32 cellular contexts compared by ENCODE assay signal in genomic region chr17:34566873-34567272, GRCh38. TPM values are rescaled to one million over a fixed set of nuclear protein-coding genes. Genes with fewer than 3 reads are reported as not detected.
"Had no signal": no experiment of that assay in that cellular context is flagged by ENCODE, and none has a peak within 500 bp of the region (broad histone marks: within the 10 kb centered on the region; RNA-seq: fewer than 3 reads in every experiment).

No MANE protein-coding gene starts in this region.

- ATAC-seq: activated CD8-positive, alpha-beta T cell treated with anti-CD3 and anti-CD28 coated beads for 36 hours; activated naive CD4-positive, alpha-beta T cell treated with anti-CD3 and anti-CD28 coated beads, Interleukin-2, amount 50 U/mL, for 72 hours; activated T-cell treated with anti-CD3 and anti-CD28 coated beads, Interleukin-2, amount 50 U/mL, for 4 hours; activated T-cell treated with anti-CD3 and anti-CD28 coated beads, Interleukin-2, amount 50 U/mL, for 72 hours; activated T-helper 17 cell treated with anti-CD3 and anti-CD28 coated beads, Interleukin-2, amount 50 U/mL, for 72 hours; body of pancreas had no signal

- H3K27me3 ChIP-seq: body of pancreas, brain microvascular endothelial cell had no signal

- H3K4me1 ChIP-seq: body of pancreas, breast epithelium had no signal

- H3K9me3 ChIP-seq: adrenal gland, body of pancreas, breast epithelium had no signal

- H3K4me3 ChIP-seq: adrenal gland, body of pancreas, breast epithelium had no signal

- H3K27ac ChIP-seq: adrenal gland, body of pancreas, brain microvascular endothelial cell, breast epithelium, VCaP had no signal

- DNase-seq: activated B cell treated with CpG ODN at 0.5 μM for 24 hours; activated CD4-positive, alpha-beta memory T cell treated with anti-CD3 and anti-CD28 coated beads for 36 hours; activated CD4-positive, alpha-beta T cell treated with anti-CD3 and anti-CD28 coated beads for 4 hours; activated CD4-positive, alpha-beta T cell treated with anti-CD3 and anti-CD28 coated beads, Interleukin-2, amount 10 ng/mL, durations not matched to agents 24 days and 14 days; activated CD4-positive, alpha-beta T cell treated with anti-CD3 and anti-CD28 coated beads, Interleukin-2, amount 50 U/mL, for 1 hour; activated CD4-positive, alpha-beta T cell treated with anti-CD3 and anti-CD28 coated beads, Interleukin-2, amount 50 U/mL, for 4 hours; activated CD4-positive, CD25-positive, alpha-beta regulatory T cell treated with anti-CD3 and anti-CD28 coated beads, Interleukin-2, amount 50 U/mL, for 72 hours; activated CD8-positive, alpha-beta memory T cell treated with anti-CD3 and anti-CD28 coated beads, Interleukin-2, amount 50 U/mL, for 4 hours; activated CD8-positive, alpha-beta T cell treated with anti-CD3 and anti-CD28 coated beads for 36 hours; activated gamma-delta T cell treated with Interleukin-2 at 50 U/mL for 16 hours; activated naive CD4-positive, alpha-beta T cell; activated naive CD4-positive, alpha-beta T cell treated with anti-CD3 and anti-CD28 coated beads for 36 hours; activated naive CD4-positive, alpha-beta T cell treated with anti-CD3 and anti-CD28 coated beads, Interleukin-2, amount 50 U/mL, for 16 hours; activated naive CD8-positive, alpha-beta T cell treated with anti-CD3 and anti-CD28 coated beads for 36 hours; activated T-cell treated with anti-CD3 and anti-CD28 coated beads for 4 hours; activated T-cell treated with anti-CD3 and anti-CD28 coated beads, Interleukin-2, amount 50 U/mL, for 1 hour; activated T-cell treated with anti-CD3 and anti-CD28 coated beads, Interleukin-2, amount 50 U/mL, for 4 hours; activated T-cell treated with anti-CD3 and anti-CD28 coated beads, Interleukin-2, amount 50 U/mL, for 72 hours; amniotic stem cell; aorta; body of pancreas; brain microvascular endothelial cell; central memory CD4-positive, alpha-beta T cell; T-helper 1 cell; T-helper 2 cell; T-helper 9 cell had no signal

- H3K36me3 ChIP-seq: adrenal gland, brain microvascular endothelial cell, breast epithelium had no signal

RNA-seq across cellular contexts. Expression of gene TMEM132E, which starts 12.5 kb away (rescaled TPM):
- total RNA-seq: activated B cell treated with CpG ODN at 0.5 μM for 24 hours; activated CD4-positive, alpha-beta memory T cell treated with anti-CD3 and anti-CD28 coated beads for 36 hours; activated CD4-positive, alpha-beta T cell treated with anti-CD3 and anti-CD28 coated beads, Interleukin-2, amount 10 ng/mL, durations not matched to agents 24 days and 14 days; activated naive CD4-positive, alpha-beta T cell treated with anti-CD3 and anti-CD28 coated beads for 36 hours; activated naive CD4-positive, alpha-beta T cell treated with anti-CD3 and anti-CD28 coated beads, Interleukin-2, amount 50 U/mL, for 72 hours; activated T-cell treated with anti-CD3 and anti-CD28 coated beads, Interleukin-2, amount 50 U/mL, for 72 hours; activated T-helper 1 cell treated with anti-CD3 and anti-CD28 coated beads, Interleukin-12 subunit alpha, Interleukin-12 subunit beta, Interleukin-2, Interleukin-4 antibody, amounts not matched to agents 30 ng/mL and 10 ng/mL and 1 ng/mL, durations not matched to agents 14 hours and 24 hours and 36 hours; activated T-helper 17 cell treated with anti-CD3 and anti-CD28 coated beads, Interleukin-2, amount 50 U/mL, for 72 hours; body of pancreas had no signal
